ENCODE assay signal across 1 cellular context in genomic region chr11:12727556-12728070, GRCh38.
TF ChIP-seq lines count a peak whose summit lies in the region.

No MANE protein-coding gene starts in this region.

TF ChIP-seq in H1, 55 proteins besides CTCF, POLR2A, EP300 and RAD21 (continued from another document):
- TF ChIP-seq E2F6 (IDR thresholded peaks at IDR 0.05) (no peak), CHD7 (IDR thresholded peaks at IDR 0.05; ENCODE audit: insufficient replicate concordance, low read length) (no peak), SIRT6 (IDR thresholded peaks at IDR 0.05; ENCODE audit: low read length) (no peak)
